Comparison of ENCODE assay signal across 8 cellular contexts in the genomic region with DNA sequence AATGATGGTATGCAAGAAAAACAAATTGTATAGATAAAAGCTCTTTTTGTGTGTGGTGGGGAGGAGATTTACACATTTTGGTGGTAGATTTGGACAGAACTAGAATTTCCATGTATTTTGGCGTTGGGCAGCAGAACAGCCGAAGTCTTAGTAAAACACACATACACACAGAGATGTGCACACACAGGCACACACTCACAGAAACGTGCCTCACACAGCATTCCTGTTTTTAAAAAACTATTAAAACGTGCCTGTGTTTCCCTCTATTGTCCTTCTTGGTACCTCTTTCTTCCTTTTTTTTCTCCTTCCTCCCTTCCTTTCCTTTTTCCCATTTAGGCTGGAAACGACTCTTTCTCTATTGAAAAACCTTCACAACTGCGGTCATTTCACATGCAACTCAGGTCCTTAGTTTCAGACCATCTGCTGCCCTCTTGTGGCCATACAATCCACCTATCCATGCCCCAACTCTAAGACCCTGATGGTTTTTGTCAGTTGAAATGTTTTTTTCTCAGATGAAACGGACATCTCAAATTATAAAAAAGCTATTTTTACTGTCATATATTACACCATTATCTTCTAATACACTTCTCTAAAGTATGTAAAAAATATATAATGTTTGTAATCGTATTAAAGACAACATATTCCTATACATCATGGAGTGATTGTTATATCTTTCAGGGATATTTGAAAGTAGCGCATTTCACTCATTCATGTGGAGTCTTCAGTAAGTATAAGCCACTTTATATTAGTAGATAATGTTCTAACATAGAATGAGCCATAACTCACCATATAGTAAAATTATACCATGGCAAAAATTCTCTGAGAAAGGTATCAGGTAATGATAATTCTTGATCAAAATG.
DNase-seq lines count a peak whose midpoint lies in the region; ATAC-seq and TF ChIP-seq lines count a peak whose summit lies in the region.

No MANE protein-coding gene starts in this region.

- H3K4me1 ChIP-seq in Caco-2 (no peaks in the 10 kb centered on the region), H9 (ENCODE audit: insufficient read depth, low read length) (no peaks in the 10 kb centered on the region), adipocyte (ENCODE audit: control insufficient read depth, insufficient read depth, low read length) (no peaks in the 10 kb centered on the region), right cardiac atrium (ENCODE audit: control insufficient read depth, insufficient read depth, low read length) (no peaks in the 10 kb centered on the region)

- no peaks in the 10 kb centered on the region for H3K79me1 ChIP-seq in H9 (ENCODE audit: insufficient read depth, low read depth, low read length, poor library complexity, severe bottlenecking)

- POLR2A ChIA-PET in Caco-2 (lab: Charles Lee), result no interaction called here

- no peak overlapping the region for H3K4ac ChIP-seq in H9 (ENCODE audit: low read depth, low read length)

- H2AK5ac ChIP-seq in H9 (ENCODE audit: insufficient read length, low read length), result no peak overlapping the region

- no peak overlapping the region for H3K18ac ChIP-seq in H9 (ENCODE audit: insufficient read length, low read depth, low read length)

- CTCF ChIA-PET in Caco-2 (lab: Charles Lee), result no interaction called here

- no peaks in the 10 kb centered on the region for H3K23me2 ChIP-seq in H9 (ENCODE audit: insufficient read length, low read depth, low read length, poor library complexity, severe bottlenecking)

- H2BK5ac ChIP-seq in H9 (ENCODE audit: insufficient read length, low read length), result no peak overlapping the region

- H4K20me1 ChIP-seq in H9 (ENCODE audit: control insufficient read depth, insufficient read depth, insufficient read length), result no peaks in the 10 kb centered on the region

- no peaks in the 10 kb centered on the region for H3K4me1 Mint-ChIP-seq in Caco-2 (ENCODE audit: low read depth, unreplicated experiment)
- H3K4me1 Mint-ChIP-seq in H9, result peaks cover 8 to 9% of the 10 kb centered on the region in 2 experiments

- H3K27me3 Mint-ChIP-seq in Caco-2 (ENCODE audit: insufficient read depth, unreplicated experiment) (peaks cover 2% of the 10 kb centered on the region), H9 (ENCODE audit: low read depth) (no peaks in the 10 kb centered on the region)

- intact Hi-C loops in Caco-2 (cut with micrococcal nuclease; ENCODE audit: unreplicated experiment) (loop anchor here (5.0 kb wide), 1 partner anchor 592 kb away; no protein-coding TSS in a partner anchor), right cardiac atrium (cut with DNase I) (loop anchor here in 3 of 4 donors (10.0 kb wide), 2 partner anchors 80 to 590 kb away; no protein-coding TSS in a partner anchor)

- no peak overlapping the region for H3K14ac ChIP-seq in H9 (ENCODE audit: insufficient read depth, low read length)

- no peak overlapping the region for H3K4me2 ChIP-seq in H9 (ENCODE audit: insufficient read depth, insufficient read length, low read length)

- DNase-seq in Caco-2 (peak; percentile 42 to 53), H9 (peak; percentile 62), NCI-H2171 treated with DMSO at 0.1 percent for 48 hours (lab: John Stamatoyannopoulos, UW) (peak; percentile 37), adipocyte (ENCODE audit: low read depth) (peak; percentile 86), right cardiac atrium (peak in 2 of 3 donors; percentile 60 to 66), skeletal muscle cell (ENCODE audit: low read depth) (peak; percentile 31)
- no peak for DNase-seq in central memory CD4-positive, alpha-beta T cell

- WGBS in H9 (ENCODE audit: extremely low coverage, insufficient read length, low lambda C conversion rate), result no CpG with 5 or more reads among the region's 9 CpGs
- 33% methylated on average over 9 of the region's 9 CpGs for WGBS in right cardiac atrium

- TF ChIP-seq CTCF in Caco-2 (IDR thresholded peaks at IDR 0.05; ENCODE audit: insufficient read depth in 1 of 2, low read depth in 1 of 2, low read length in 1 of 2, severe bottlenecking in 1 of 2, unreplicated experiment in 1 of 2) (peak; percentile 47 to 73), H9 (conservative IDR thresholded peaks at IDR 0.05) (peak; percentile 90)

- no peaks in the 10 kb centered on the region for H3K36me3 Mint-ChIP-seq in Caco-2 (ENCODE audit: insufficient read depth, unreplicated experiment)
- H3K36me3 Mint-ChIP-seq in H9 (ENCODE audit: insufficient read depth in 1 of 3, low read depth in 3 of 3), result no peaks in the 10 kb centered on the region

- no peak overlapping the region for H3K4me3 ChIP-seq in Caco-2 (ENCODE audit: low read depth, low read length)
- no peak overlapping the region for H3K4me3 ChIP-seq in adipocyte (ENCODE audit: low read length)
- H3K4me3 ChIP-seq in right cardiac atrium (ENCODE audit: low read length), result no peak overlapping the region
- H3K4me3 ChIP-seq in skeletal muscle cell (ENCODE audit: low read depth, low read length), result no peak overlapping the region

- peak overlapping the region; percentile 80 for H2AFZ ChIP-seq in H9 (ENCODE audit: low read length)

- BruUV-seq in Caco-2 (replicated peaks; lab: Mats Ljungman, UMichigan), result no TSS peak

- H3K27ac ChIP-seq in H9 (ENCODE audit: insufficient read length, low read depth, low read length) (no peak overlapping the region), right cardiac atrium (ENCODE audit: low read length) (no peak overlapping the region)

- H3K9me3 ChIP-seq in Caco-2 (no peaks in the 10 kb centered on the region), H9 (ENCODE audit: control insufficient read depth, low read depth, low read length) (no peaks in the 10 kb centered on the region), adipocyte (ENCODE audit: control insufficient read depth, low read length) (no peaks in the 10 kb centered on the region), right cardiac atrium (ENCODE audit: control insufficient read depth, low read length) (no peaks in the 10 kb centered on the region)

- no peak overlapping the region for H2BK20ac ChIP-seq in H9 (ENCODE audit: low read depth, low read length, poor library complexity, severe bottlenecking)

- H3K23ac ChIP-seq in H9 (ENCODE audit: insufficient read length, low read depth, low read length), result no peak overlapping the region

- H3K27ac Mint-ChIP-seq in Caco-2 (ENCODE audit: unreplicated experiment), result no peak overlapping the region
- no peak overlapping the region for H3K27ac Mint-ChIP-seq in H9

- H3K36me3 ChIP-seq in Caco-2 (ENCODE audit: control insufficient read depth, insufficient read depth, low read length) (no peaks in the 10 kb centered on the region), adipocyte (ENCODE audit: control insufficient read depth, insufficient read depth, low read length, severe bottlenecking) (no peaks in the 10 kb centered on the region)

- H3T11ph ChIP-seq in H9 (ENCODE audit: low read length), result no peak overlapping the region

- H3K27me3 ChIP-seq in Caco-2 (replicated peaks; ENCODE audit: control insufficient read depth, insufficient read depth, low read length), result no peaks in the 10 kb centered on the region
- H3K27me3 ChIP-seq in H9 (ENCODE audit: insufficient read depth, low read length), result no peaks in the 10 kb centered on the region
- H3K27me3 ChIP-seq in adipocyte (replicated peaks; ENCODE audit: control insufficient read depth, insufficient read depth, low read length), result no peaks in the 10 kb centered on the region
- no peaks in the 10 kb centered on the region for H3K27me3 ChIP-seq in right cardiac atrium (ENCODE audit: control insufficient read depth, insufficient read depth)

- no peak overlapping the region for H2BK15ac ChIP-seq in H9 (ENCODE audit: low read depth, low read length)

- peak in 1 of 2 donors; percentile 69 for ATAC-seq in right cardiac atrium
- no peak for ATAC-seq in HG03342 (IDR thresholded peaks at IDR 0.05; ENCODE audit: unreplicated experiment)

- no peak overlapping the region for H3K56ac ChIP-seq in H9 (ENCODE audit: insufficient read length, low read depth, low read length)

- H4K5ac ChIP-seq in H9 (ENCODE audit: insufficient read length, low read depth, low read length), result no peak overlapping the region

- no peak overlapping the region for H4K8ac ChIP-seq in H9 (replicated peaks; ENCODE audit: insufficient read length, low read depth, low read length)

- no peak overlapping the region for H3K9ac ChIP-seq in H9 (ENCODE audit: extremely low read depth, insufficient read length, low read length)
- H3K9ac ChIP-seq in adipocyte (ENCODE audit: low read length), result no peak overlapping the region

- no peak overlapping the region for H2BK120ac ChIP-seq in H9 (ENCODE audit: low read depth, low read length, poor library complexity, severe bottlenecking)

- no peak overlapping the region for H2BK12ac ChIP-seq in H9 (ENCODE audit: insufficient read length, low read depth, low read length)

- H4K91ac ChIP-seq in H9 (ENCODE audit: insufficient read length, low read depth, low read length), result no peak overlapping the region

- H3K4me3 Mint-ChIP-seq in Caco-2 (ENCODE audit: unreplicated experiment) (no peak overlapping the region), H9 (no peak overlapping the region)

- H3K9me3 Mint-ChIP-seq in Caco-2 (ENCODE audit: unreplicated experiment), result peaks cover 10% of the 10 kb centered on the region
- no peaks in the 10 kb centered on the region for H3K9me3 Mint-ChIP-seq in H9

- H3K79me2 ChIP-seq in H9 (ENCODE audit: insufficient read depth, low read length), result no peaks in the 10 kb centered on the region
